In genomic region chr3:170806676-170807075, GRCh38 we compare ENCODE assay signal across 21 cellular contexts.
"Had no signal": no experiment of that assay in that cellular context is flagged by ENCODE, and none has a peak within 500 bp of the region (broad histone marks: within the 10 kb centered on the region; RNA-seq: fewer than 3 reads in every experiment).

No MANE protein-coding gene starts in this region.

- H3K27ac ChIP-seq: gastrocnemius medialis, left ventricle myocardium inferior, lower lobe of right lung, psoas muscle, right lobe of liver, spleen, tibial artery, upper lobe of left lung, uterus had no signal

- H3K9me3 Mint-ChIP-seq: naive thymus-derived CD4-positive, alpha-beta T cell; stimulated activated naive CD8-positive, alpha-beta T cell treated with anti-CD3 and anti-CD28 coated beads, Interleukin-15, Interleukin-2, amounts not matched to agents 100 ng/mL and 50 ng/mL, for 24 hours had no signal

- H3K27ac Mint-ChIP-seq: naive thymus-derived CD4-positive, alpha-beta T cell; nephron progenitor cell; stimulated activated memory B cell treated with anti-CD40 and anti-IgM and Interleukin-4, amounts not matched to agents 10 μg/mL and 1 μg/mL and 100 μg/mL, for 72 hours; stimulated activated naive CD8-positive, alpha-beta T cell treated with anti-CD3 and anti-CD28 coated beads, Interleukin-15, Interleukin-2, amounts not matched to agents 100 ng/mL and 50 ng/mL, for 24 hours had no signal

- H3K4me3 Mint-ChIP-seq: naive thymus-derived CD4-positive, alpha-beta T cell; nephron progenitor cell; stimulated activated memory B cell treated with anti-CD40 and anti-IgM and Interleukin-4, amounts not matched to agents 10 μg/mL and 1 μg/mL and 100 μg/mL, for 72 hours; stimulated activated naive CD8-positive, alpha-beta T cell treated with anti-CD3 and anti-CD28 coated beads, Interleukin-15, Interleukin-2, amounts not matched to agents 100 ng/mL and 50 ng/mL, for 24 hours had no signal

- H3K4me1 ChIP-seq: gastrocnemius medialis, lower lobe of right lung, psoas muscle, right lobe of liver, uterus had no signal

- DNase-seq: effector memory CD4-positive, alpha-beta T cell; gastrocnemius medialis; islet precursor cell; left cardiac atrium; left ventricle myocardium inferior; lower lobe of right lung; naive thymus-derived CD4-positive, alpha-beta T cell; nephron progenitor cell; psoas muscle; retina; right lobe of liver; spleen; stimulated activated CD4-positive, alpha-beta T cell treated with anti-CD3 and anti-CD28 coated beads, Interleukin-15, amount 100 ng/mL, for 24 hours; stimulated activated CD4-positive, alpha-beta T cell treated with anti-CD3 and anti-CD28 coated beads, Interleukin-1b, Interleukin-23, amount 100 ng/mL, for 48 hours; stimulated activated CD4-positive, alpha-beta T cell treated with anti-CD3 and anti-CD28 coated beads, Interleukin-4, amount 100 ng/mL, for 24 hours; tibial artery; upper lobe of left lung; uterus had no signal

- H3K36me3 ChIP-seq: gastrocnemius medialis, left ventricle myocardium inferior, lower lobe of right lung, right lobe of liver, spleen, tibial artery, upper lobe of left lung, uterus had no signal

- H3K9me3 ChIP-seq: gastrocnemius medialis, left ventricle myocardium inferior, lower lobe of right lung, psoas muscle, right lobe of liver, spleen, tibial artery, upper lobe of left lung, uterus had no signal

- ATAC-seq: esophagus mucosa; gastrocnemius medialis; left cardiac atrium; lower lobe of right lung; naive thymus-derived CD4-positive, alpha-beta T cell; psoas muscle; right lobe of liver; stimulated activated memory B cell treated with anti-CD40 and anti-IgM and Interleukin-4, amounts not matched to agents 10 μg/mL and 1 μg/mL and 100 μg/mL, for 72 hours had no signal

- H3K4me1 Mint-ChIP-seq: stimulated activated memory B cell treated with anti-CD40 and anti-IgM and Interleukin-4, amounts not matched to agents 10 μg/mL and 1 μg/mL and 100 μg/mL, for 72 hours had no signal

- H3K36me3 Mint-ChIP-seq: naive thymus-derived CD4-positive, alpha-beta T cell; stimulated activated memory B cell treated with anti-CD40 and anti-IgM and Interleukin-4, amounts not matched to agents 10 μg/mL and 1 μg/mL and 100 μg/mL, for 72 hours had no signal

- H3K4me3 ChIP-seq: gastrocnemius medialis, left ventricle myocardium inferior, lower lobe of right lung, psoas muscle, right lobe of liver, spleen, tibial artery, upper lobe of left lung, uterus had no signal
